ENCODE assay signal across 8 cellular contexts in the genomic region with DNA sequence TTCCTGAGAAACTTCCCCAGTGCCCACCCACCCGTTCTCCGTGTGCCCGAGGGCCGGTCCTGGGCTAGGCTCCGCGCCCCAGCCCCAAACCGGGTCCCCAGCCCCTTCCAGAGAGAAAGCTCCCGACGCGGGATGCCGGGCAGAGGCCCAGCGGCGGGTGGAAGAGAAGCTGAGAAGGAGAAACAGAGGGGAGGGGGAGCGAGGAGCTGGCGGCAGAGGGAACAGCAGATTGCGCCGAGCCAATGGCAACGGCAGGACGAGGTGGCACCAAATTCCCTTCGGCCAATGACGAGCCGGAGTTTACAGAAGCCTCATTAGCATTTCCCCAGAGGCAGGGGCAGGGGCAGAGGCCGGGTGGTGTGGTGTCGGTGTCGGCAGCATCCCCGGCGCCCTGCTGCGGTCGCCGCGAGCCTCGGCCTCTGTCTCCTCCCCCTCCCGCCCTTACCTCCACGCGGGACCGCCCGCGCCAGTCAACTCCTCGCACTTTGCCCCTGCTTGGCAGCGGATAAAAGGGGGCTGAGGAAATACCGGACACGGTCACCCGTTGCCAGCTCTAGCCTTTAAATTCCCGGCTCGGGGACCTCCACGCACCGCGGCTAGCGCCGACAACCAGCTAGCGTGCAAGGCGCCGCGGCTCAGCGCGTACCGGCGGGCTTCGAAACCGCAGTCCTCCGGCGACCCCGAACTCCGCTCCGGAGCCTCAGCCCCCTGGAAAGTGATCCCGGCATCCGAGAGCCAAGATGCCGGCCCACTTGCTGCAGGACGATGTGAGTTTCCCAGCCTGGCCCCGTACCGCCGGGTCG. TPM values are rescaled to one million over a fixed set of nuclear protein-coding genes. Genes with fewer than 3 reads are reported as not detected.
DNase-seq lines count a peak whose midpoint lies in the region; ATAC-seq lines count a peak whose summit lies in the region.

A gene (plus strand): TSS at position 469 of the 803 bp plus-strand sequence. CDS start 272 bp downstream, at position 741.

- H3K9ac ChIP-seq in endocrine pancreas (ENCODE audit: control insufficient read depth, insufficient read depth, low read length) (peak within 1 kb of the TSS; percentile 91), mesendoderm (ENCODE audit: low read length) (peak within 1 kb of the TSS; percentile 99)

- H4K5ac ChIP-seq in mesendoderm (ENCODE audit: low read length), result no peak within 1 kb of the TSS

- peak; percentile 86 for ATAC-seq in GM21390 (IDR thresholded peaks at IDR 0.05; ENCODE audit: unreplicated experiment)

- no peak within 1 kb of the TSS for H2BK15ac ChIP-seq in mesendoderm (replicated peaks; ENCODE audit: low read depth)

- H3K79me1 ChIP-seq in mesendoderm (ENCODE audit: low read length), result peaks cover 14% of the 10 kb centered on the region

- peak within 1 kb of the TSS; percentile 96 for H3K4me2 ChIP-seq in mesendoderm (ENCODE audit: low read length)

- H3K56ac ChIP-seq in mesendoderm (ENCODE audit: low read length), result peak within 1 kb of the TSS; percentile 99

- peak within 1 kb of the TSS; percentile 98 for H3K18ac ChIP-seq in mesendoderm (ENCODE audit: low read length)

- H3K27ac ChIP-seq in mesendoderm (ENCODE audit: low read depth, low read length), result peak within 1 kb of the TSS; percentile 95

- H3K4me3 ChIP-seq in endocrine pancreas (ENCODE audit: control insufficient read depth, insufficient read depth, low read length), result peak within 1 kb of the TSS; percentile 71
- peak within 1 kb of the TSS; percentile 97 for H3K4me3 ChIP-seq in mesendoderm (ENCODE audit: low read length)

- H4K8ac ChIP-seq in mesendoderm (ENCODE audit: low read depth, low read length), result peak within 1 kb of the TSS; percentile 5

- WGBS in mesendoderm (ENCODE audit: extremely low coverage, insufficient coverage, low lambda C conversion rate), result no CpG with 5 or more reads among the region's 73 CpGs

- peaks cover 51% of the 10 kb centered on the region for H3K79me2 ChIP-seq in mesendoderm (ENCODE audit: control insufficient read depth, insufficient read depth, low read length)

- peak within 1 kb of the TSS; percentile 99 for H3K4ac ChIP-seq in mesendoderm (ENCODE audit: low read depth, low read length)

- H3K4me1 ChIP-seq in endocrine pancreas (ENCODE audit: control insufficient read depth, insufficient read depth, low read length), result peaks cover 5% of the 10 kb centered on the region
- H3K4me1 ChIP-seq in mesendoderm (ENCODE audit: control insufficient read depth, low read depth, low read length), result peaks cover 23% of the 10 kb centered on the region

- no peaks in the 10 kb centered on the region for H3K9me3 ChIP-seq in endocrine pancreas (ENCODE audit: control insufficient read depth, low read length)

- DNase-seq in COR-L47 (lab: John Stamatoyannopoulos, UW), result peak; percentile 87
- peak in 73 of 76 experiments; percentile 53 to 96 (median 85) for DNase-seq in HUDEP-2 (lab: John Stamatoyannopoulos, UW; ENCODE audit: unreplicated experiment in 76 of 76)
- peak; percentile 96 for DNase-seq in NOMO-1 treated with dmso at 0.1 percent for 144 hours (lab: John Stamatoyannopoulos, UW; ENCODE audit: unreplicated experiment)
- peak; percentile 41 to 72 (median 61) for DNase-seq in activated CD8-positive, alpha-beta memory T cell treated with anti-CD3 and anti-CD28 coated beads for 48 hours (ENCODE audit: low read depth in 2 of 3, low spot score in 2 of 3)
- peak; percentile 99 for DNase-seq in mesendoderm
- peak; percentile 63 for DNase-seq in stimulated activated CD8-positive, alpha-beta memory T cell treated with anti-CD3 and anti-CD28 coated beads, Interleukin-12 subunit alpha, Interleukin-12 subunit beta, amount 100 ng/mL, for 4 hours (ENCODE audit: low read depth)

- peak within 1 kb of the TSS; percentile 94 for H2BK5ac ChIP-seq in mesendoderm (ENCODE audit: low read length)

- no peaks in the 10 kb centered on the region for H3K36me3 ChIP-seq in endocrine pancreas (ENCODE audit: control insufficient read depth, insufficient read depth, low read length)
- peaks cover 18% of the 10 kb centered on the region for H3K36me3 ChIP-seq in mesendoderm (ENCODE audit: control insufficient read depth, insufficient read depth, low read length)

- H2AK5ac ChIP-seq in mesendoderm (ENCODE audit: low read length), result peak within 1 kb of the TSS; percentile 81

- H2BK120ac ChIP-seq in mesendoderm (ENCODE audit: low read depth, low read length), result peak within 1 kb of the TSS; percentile 91

- peak within 1 kb of the TSS; percentile 99 for H3K23ac ChIP-seq in mesendoderm (ENCODE audit: low read length)

- H3K27me3 ChIP-seq in endocrine pancreas (ENCODE audit: control insufficient read depth, insufficient read depth, low read length) (no peaks in the 10 kb centered on the region), mesendoderm (ENCODE audit: insufficient read depth, low read length, poor library complexity) (no peaks in the 10 kb centered on the region)

RNA-seq across cellular contexts. Expression of the gene that starts here (rescaled TPM):
- polyA plus RNA-seq in mesendoderm (2013, experiment 1 of 2), result 565 TPM
- polyA plus RNA-seq in mesendoderm (2013, experiment 2 of 2), result 558 TPM

Comparison
In these comparisons a context has a peak if more than half of its experiments do, and no peak if none do; other contexts are left out.
1. Peak in every context shown above with its lines: DNase-seq, ATAC-seq, H3K4me3 ChIP-seq and H3K27ac ChIP-seq.